20 cellular contexts compared by ENCODE assay signal in the genomic region with DNA sequence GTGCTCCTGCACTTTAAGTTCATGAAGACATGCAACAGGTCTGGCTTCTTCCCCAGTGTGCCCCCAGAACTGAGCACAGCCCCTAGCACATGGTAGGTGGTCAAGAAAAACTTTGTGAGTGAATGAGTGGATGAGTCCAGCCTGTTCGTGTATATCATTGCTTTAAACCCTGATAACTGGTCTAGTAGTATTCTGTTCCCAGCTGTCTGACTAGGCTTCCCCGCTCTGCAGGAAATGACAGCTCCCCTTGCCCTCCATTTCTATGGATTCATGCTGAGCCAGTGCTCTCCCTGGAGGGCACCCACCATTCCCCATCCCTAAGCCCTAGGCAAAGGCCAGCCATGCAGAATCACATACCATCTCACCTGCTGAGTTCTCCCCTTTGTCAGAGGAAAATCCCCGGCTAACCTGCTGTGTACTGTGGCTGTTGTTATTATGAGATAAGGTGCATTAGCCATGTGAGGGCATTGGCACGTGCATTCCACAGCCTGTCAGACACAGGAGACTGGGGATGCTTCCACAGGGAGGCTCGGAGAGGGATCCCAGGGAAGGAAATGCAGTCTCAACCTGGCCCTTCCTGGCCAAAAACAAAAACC.
DNase-seq lines count a peak whose midpoint lies in the region; ATAC-seq and TF ChIP-seq lines count a peak whose summit lies in the region.
"Had no signal": no experiment of that assay in that cellular context is flagged by ENCODE, and none has a peak within 500 bp of the region (broad histone marks: within the 10 kb centered on the region; RNA-seq: fewer than 3 reads in every experiment).

No MANE protein-coding gene starts in this region.

- H3K4me3 Mint-ChIP-seq in T-helper 17 cell = no peak overlapping the region
- H3K4me3 Mint-ChIP-seq: CD4-positive, alpha-beta T cell had no signal

- H3K9ac ChIP-seq in HUES64 (ENCODE audit: low read depth, low read length) = no peak overlapping the region

- H3K27ac Mint-ChIP-seq in T-helper 17 cell = peak overlapping the region; percentile 3
- H3K27ac Mint-ChIP-seq: CD4-positive, alpha-beta T cell had no signal

- ATAC-seq in T-helper 17 cell = no peak

- H3K27ac ChIP-seq in A673 (ENCODE audit: low read depth, low read length, poor library complexity, severe bottlenecking) = no peak overlapping the region
- peak overlapping the region; percentile 46; the same call in 1 of the 2 replicates for H3K27ac ChIP-seq in HUES64 (ENCODE audit: low read depth, low read length)
- H3K27ac ChIP-seq in iPS DF 6.9 (ENCODE audit: low read length) = no peak overlapping the region
- H3K27ac ChIP-seq: 22Rv1, RWPE1, SJCRH30 had no signal

- POLR2A ChIA-PET in A673 (lab: Charles Lee; ENCODE audit: low non-redundant PET) = no interaction called here

- H3K27me3 Mint-ChIP-seq in T-helper 17 cell = no peaks in the 10 kb centered on the region
- H3K27me3 Mint-ChIP-seq: CD4-positive, alpha-beta T cell had no signal

- H3K9me3 ChIP-seq in A673 (ENCODE audit: low read depth, low read length, poor library complexity, severe bottlenecking) (no peaks in the 10 kb centered on the region), HUES64 (ENCODE audit: insufficient read depth, low read depth, low read length) (no peaks in the 10 kb centered on the region), T-helper 17 cell (ENCODE audit: control insufficient read depth, low read length, poor library complexity, severe bottlenecking) (no peaks in the 10 kb centered on the region), iPS DF 6.9 (ENCODE audit: control insufficient read depth, insufficient read depth, low read length) (no peaks in the 10 kb centered on the region)
- H3K9me3 ChIP-seq: BE2C, SJCRH30 had no signal

- no TSS peak for BruUV-seq in A673 (replicated peaks; lab: Mats Ljungman, UMichigan)

- H3K36me3 ChIP-seq in A673 (ENCODE audit: insufficient read depth, low read length, poor library complexity, severe bottlenecking) = no peaks in the 10 kb centered on the region
- H3K36me3 ChIP-seq in HUES64 (ENCODE audit: insufficient read depth, low read length) = no peaks in the 10 kb centered on the region
- no peaks in the 10 kb centered on the region for H3K36me3 ChIP-seq in iPS DF 6.9 (ENCODE audit: control insufficient read depth, insufficient read depth, low read length)
- H3K36me3 ChIP-seq: BE2C, SJCRH30 had no signal

- TF ChIP-seq CTCF in A673 (conservative IDR thresholded peaks at IDR 0.05; ENCODE audit: low read depth, low read length) = no peak

- DNase-seq in A673 (ENCODE audit: low spot score) = peak; percentile 43
- no peak for DNase-seq in T-helper 17 cell
- peak; percentile 11 for DNase-seq in iPS DF 6.9 (ENCODE audit: low read depth, low spot score)
- no peak for DNase-seq in NCI-H2029 treated with DMSO at 0.1 percent for 48 hours (lab: John Stamatoyannopoulos, UW)
- DNase-seq in HUDEP-2 (lab: John Stamatoyannopoulos, UW; ENCODE audit: unreplicated experiment in 76 of 76) = no peak
- no peak for DNase-seq in DMS 273 (lab: John Stamatoyannopoulos, UW; ENCODE audit: unreplicated experiment)
- no peak for DNase-seq in HK-2 (ENCODE audit: unreplicated experiment)
- DNase-seq: BE2C; Calu3; CD4-positive, alpha-beta T cell; HCEC 1CT; Kasumi-1; MM.1S; NCI-H1092 treated with DMSO at 0.1 percent for 48 hours; NCI-H1694 treated with DMSO at 0.1 percent for 48 hours; NCI-H446; SJCRH30 had no signal

- H3K4me1 Mint-ChIP-seq in T-helper 17 cell = peaks cover 2% of the 10 kb centered on the region

- H3K27me3 ChIP-seq in A673 (replicated peaks; ENCODE audit: insufficient read depth, low read depth, low read length, poor library complexity) = no peaks in the 10 kb centered on the region
- H3K27me3 ChIP-seq in HUES64 (ENCODE audit: insufficient read depth, low read length) = no peaks in the 10 kb centered on the region
- no peaks in the 10 kb centered on the region for H3K27me3 ChIP-seq in iPS DF 6.9 (ENCODE audit: control insufficient read depth, insufficient read depth, low read length)
- H3K27me3 ChIP-seq: BE2C, SJCRH30 had no signal

- H3K4me3 ChIP-seq in A673 (ENCODE audit: low read depth, low read length, poor library complexity, severe bottlenecking) (no peak overlapping the region), HUES64 (ENCODE audit: low read length) (no peak overlapping the region), iPS DF 6.9 (ENCODE audit: low read length) (no peak overlapping the region)
- H3K4me3 ChIP-seq: SJCRH30 had no signal

- intact Hi-C loops in A673 (cut with micrococcal nuclease; ENCODE audit: unreplicated experiment) = no loop called here

- 24% methylated on average over 5 of the region's 5 CpGs for WGBS in HUES64
- no CpG with 5 or more reads among the region's 5 CpGs for WGBS in iPS DF 6.9 (ENCODE audit: insufficient coverage, insufficient read length)

- H3K4me1 ChIP-seq in A673 (ENCODE audit: insufficient read depth, low read length, poor library complexity, severe bottlenecking) (no peaks in the 10 kb centered on the region), HUES64 (ENCODE audit: insufficient read depth, low read length) (peaks cover 18% of the 10 kb centered on the region), iPS DF 6.9 (ENCODE audit: control insufficient read depth, insufficient read depth, low read length) (0 out of 2 replicates have a peak, but pooled peaks cover 1% of the 10 kb centered on the region)
- H3K4me1 ChIP-seq: BE2C, SJCRH30 had no signal

- peaks cover 4% of the 10 kb centered on the region for H3K36me3 Mint-ChIP-seq in T-helper 17 cell (ENCODE audit: low read depth)

- CTCF ChIA-PET in A673 (lab: Charles Lee) = no interaction called here

Comparison
In these comparisons a context has a peak if more than half of its experiments do, and no peak if none do; other contexts are left out.
1. DNase-seq: peak in A673 (single experiment) and iPS DF 6.9 (single experiment); none in T-helper 17 cell (0 of 3), NCI-H2029 treated with DMSO at 0.1 percent for 48 hours (single experiment), HUDEP-2 (0 of 76), DMS 273 (single experiment) and HK-2 (single experiment).